In the genomic region with DNA sequence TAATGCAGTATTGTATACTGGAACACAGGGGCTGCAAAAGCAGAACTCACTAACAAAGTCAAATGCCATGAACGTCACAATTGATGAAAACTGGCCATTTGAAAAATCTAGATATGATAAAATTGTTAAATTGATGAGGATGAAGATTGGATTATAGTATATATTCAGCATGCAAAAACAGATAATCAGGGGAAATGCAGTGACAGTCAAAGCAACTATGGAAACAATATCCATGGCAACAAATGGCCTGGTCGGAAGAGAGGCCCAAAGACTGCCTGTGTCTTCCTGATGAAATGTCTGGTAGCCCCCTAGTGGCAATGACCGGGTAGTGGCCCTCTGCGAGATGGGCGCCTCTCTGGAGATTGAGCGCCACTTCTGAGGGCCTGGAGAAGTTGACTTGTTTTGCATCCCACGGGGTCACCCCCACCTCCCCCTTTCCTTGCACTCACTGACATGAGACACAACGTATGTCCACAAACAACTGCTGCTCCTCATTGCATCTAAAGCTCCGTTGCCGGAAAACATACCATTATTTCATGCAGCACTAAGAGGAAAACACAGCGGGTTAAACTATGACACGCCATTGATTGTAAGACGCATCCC, we compare ENCODE assay signal across 8 cellular contexts. TPM values are rescaled to one million over a fixed set of nuclear protein-coding genes. Genes with fewer than 3 reads are reported as not detected.
DNase-seq lines count a peak whose midpoint lies in the region; ATAC-seq and TF ChIP-seq lines count a peak whose summit lies in the region.

No MANE protein-coding gene starts in this region.

- H3K4me3 ChIP-seq in Karpas-422 (ENCODE audit: low read length) (no peak overlapping the region), testis (no peak overlapping the region)

- H3K36me3 Mint-ChIP-seq in activated T-helper 17 cell treated with anti-CD3 and anti-CD28 coated beads, Interleukin-2, amount 50 U/mL, for 72 hours (ENCODE audit: low read depth) = no peaks in the 10 kb centered on the region

- no peaks in the 10 kb centered on the region for H3K4me1 Mint-ChIP-seq in activated T-helper 17 cell treated with anti-CD3 and anti-CD28 coated beads, Interleukin-2, amount 50 U/mL, for 72 hours

- in situ Hi-C loops in G401 (cut with HindIII; ENCODE audit: low sequenced_read_pairs) = no loop called here

- H3K27ac ChIP-seq in Karpas-422 (ENCODE audit: low read length) (no peak overlapping the region), foreskin keratinocyte (no peak overlapping the region), testis (no peak overlapping the region)

- no peaks in the 10 kb centered on the region for H3K4me1 ChIP-seq in Karpas-422 (ENCODE audit: low read length)
- H3K4me1 ChIP-seq in foreskin keratinocyte = peaks cover 4% of the 10 kb centered on the region
- H3K4me1 ChIP-seq in testis = no peaks in the 10 kb centered on the region

- H3K9me2 ChIP-seq in Karpas-422 (replicated peaks; ENCODE audit: insufficient read depth, low read length) = no peaks in the 10 kb centered on the region

- H3K27me3 Mint-ChIP-seq in activated T-helper 17 cell treated with anti-CD3 and anti-CD28 coated beads, Interleukin-2, amount 50 U/mL, for 72 hours = no peaks in the 10 kb centered on the region

- no peak overlapping the region for H3K4me3 Mint-ChIP-seq in activated T-helper 17 cell treated with anti-CD3 and anti-CD28 coated beads, Interleukin-2, amount 50 U/mL, for 72 hours

- peak; percentile 99 for ATAC-seq in activated T-helper 17 cell treated with anti-CD3 and anti-CD28 coated beads, Interleukin-2, amount 50 U/mL, for 72 hours (replicated peaks)
- ATAC-seq in foreskin keratinocyte = peak; percentile 66
- no peak for ATAC-seq in HG03175 (IDR thresholded peaks at IDR 0.05; ENCODE audit: unreplicated experiment)

- H3K27ac Mint-ChIP-seq in activated T-helper 17 cell treated with anti-CD3 and anti-CD28 coated beads, Interleukin-2, amount 50 U/mL, for 72 hours = no peak overlapping the region

- H3K9me3 ChIP-seq in Karpas-422 (ENCODE audit: low read length) (no peaks in the 10 kb centered on the region), testis (no peaks in the 10 kb centered on the region)

- DNase-seq in G401 (ENCODE audit: low spot score) (peak; percentile 58), Karpas-422 (peak; percentile 92), SHP77 (lab: John Stamatoyannopoulos, UW) (peak; percentile 63 to 65), foreskin keratinocyte (peak in 1 of 2 donors; percentile 73), occipital lobe (lab: John Stamatoyannopoulos, UW) (peak; percentile 77), testis (peak; percentile 90)

- H3K9ac ChIP-seq in Karpas-422 (ENCODE audit: low read length) = no peak overlapping the region

- H3K79me2 ChIP-seq in Karpas-422 (ENCODE audit: low read length) = no peaks in the 10 kb centered on the region

- H2AFZ ChIP-seq in Karpas-422 (ENCODE audit: low read length) = no peak overlapping the region

- no peaks in the 10 kb centered on the region for H4K20me1 ChIP-seq in Karpas-422 (ENCODE audit: insufficient read depth, low read depth, low read length)

- TF ChIP-seq CTCF in foreskin keratinocyte (conservative IDR thresholded peaks at IDR 0.05) (peak; percentile 89), testis (IDR thresholded peaks at IDR 0.05) (peak; percentile 76 to 95 (median 90))

- H3K9me3 Mint-ChIP-seq in activated T-helper 17 cell treated with anti-CD3 and anti-CD28 coated beads, Interleukin-2, amount 50 U/mL, for 72 hours = no peaks in the 10 kb centered on the region

- H3K36me3 ChIP-seq in Karpas-422 (ENCODE audit: insufficient read depth, low read length) (no peaks in the 10 kb centered on the region), testis (ENCODE audit: low read depth, missing control alignments) (no peaks in the 10 kb centered on the region)

- 41 to 47% methylated on average over 13 of the region's 13 CpGs for WGBS in testis, 2 donors

- intact Hi-C loops in testis (cut with DNase I; ENCODE audit: low total_unique reads) = loop anchor here (5.0 kb wide), 1 partner anchor 152 kb away; no protein-coding TSS in a partner anchor

- H3K4me2 ChIP-seq in Karpas-422 (ENCODE audit: low read depth, low read length, poor library complexity, severe bottlenecking) = no peak overlapping the region

- H3K27me3 ChIP-seq in Karpas-422 (ENCODE audit: low read length) (no peaks in the 10 kb centered on the region), foreskin keratinocyte (no peaks in the 10 kb centered on the region), testis (no peaks in the 10 kb centered on the region)

- no peak for TF ChIP-seq POLR2A in testis (IDR thresholded peaks at IDR 0.05)

RNA-seq across cellular contexts. Expression of gene C6orf15, which starts 43.5 kb away (rescaled TPM):
- not detected in 2 replicates for total RNA-seq in G401 (2014; rRNA removed; shearing (Covaris generic))
- not detected in 2 replicates for total RNA-seq in Karpas-422 (2014; rRNA removed; shearing (Covaris generic); ENCODE audit: low replicate concordance)
- total RNA-seq in activated T-helper 17 cell treated with anti-CD3 and anti-CD28 coated beads, Interleukin-2, amount 50 U/mL, for 72 hours = not detected
- total RNA-seq in foreskin keratinocyte (0.11 and 0.68 TPM in 2 replicates), occipital lobe (not detected), testis (not detected)
- polyA plus RNA-seq in foreskin keratinocyte (0.16 and 0.78 TPM in 2 replicates), testis (ENCODE audit: insufficient read depth, low read depth, low replicate concordance) (not detected)

RNA-seq across cellular contexts. Expression of gene PSORS1C1, which starts 45.8 kb away (rescaled TPM):
- total RNA-seq in G401 (2014; rRNA removed; shearing (Covaris generic)) = not detected in 2 replicates
- not detected in 2 replicates for total RNA-seq in Karpas-422 (2014; rRNA removed; shearing (Covaris generic); ENCODE audit: low replicate concordance)
- total RNA-seq in activated T-helper 17 cell treated with anti-CD3 and anti-CD28 coated beads, Interleukin-2, amount 50 U/mL, for 72 hours = not detected
- total RNA-seq in foreskin keratinocyte (7.4 and 10.5 TPM in 2 replicates), occipital lobe (not detected), testis (10 to 100 TPM; 28.0 to 32.7 TPM)
- polyA plus RNA-seq in foreskin keratinocyte (12.5 and 19.7 TPM in 2 replicates), testis (ENCODE audit: insufficient read depth, low read depth, low replicate concordance) (126 TPM)

RNA-seq across cellular contexts. Expression of gene CDSN, which starts 51.4 kb away (rescaled TPM):
- total RNA-seq in G401 (2014; rRNA removed; shearing (Covaris generic)) = not detected in 2 replicates
- not detected in 2 replicates for total RNA-seq in Karpas-422 (2014; rRNA removed; shearing (Covaris generic); ENCODE audit: low replicate concordance)
- not detected for total RNA-seq in activated T-helper 17 cell treated with anti-CD3 and anti-CD28 coated beads, Interleukin-2, amount 50 U/mL, for 72 hours
- total RNA-seq in foreskin keratinocyte = 0.88 and 1.3 TPM in 2 replicates
- 0.86 and 1.4 TPM in 2 replicates for polyA plus RNA-seq in foreskin keratinocyte
- total RNA-seq in occipital lobe = not detected
- total RNA-seq in testis = under 1 TPM in 1 of 2 donors, not detected in 1; 0.06 TPM
- 0.32 TPM for polyA plus RNA-seq in testis (ENCODE audit: insufficient read depth, low read depth, low replicate concordance)

RNA-seq across cellular contexts. Expression of gene MUC22, which starts 58.6 kb away (rescaled TPM):
- not detected in 2 replicates for total RNA-seq in G401 (2014; rRNA removed; shearing (Covaris generic))
- not detected in 2 replicates for total RNA-seq in Karpas-422 (2014; rRNA removed; shearing (Covaris generic); ENCODE audit: low replicate concordance)
- not detected for total RNA-seq in activated T-helper 17 cell treated with anti-CD3 and anti-CD28 coated beads, Interleukin-2, amount 50 U/mL, for 72 hours
- total RNA-seq in foreskin keratinocyte = not detected in 2 replicates
- not detected in 2 replicates for polyA plus RNA-seq in foreskin keratinocyte
- not detected for total RNA-seq in occipital lobe
- under 1 TPM; 0.31 to 0.87 TPM for total RNA-seq in testis
- 0.21 TPM for polyA plus RNA-seq in testis (ENCODE audit: insufficient read depth, low read depth, low replicate concordance)
